8 cellular contexts compared by ENCODE assay signal in the genomic region with DNA sequence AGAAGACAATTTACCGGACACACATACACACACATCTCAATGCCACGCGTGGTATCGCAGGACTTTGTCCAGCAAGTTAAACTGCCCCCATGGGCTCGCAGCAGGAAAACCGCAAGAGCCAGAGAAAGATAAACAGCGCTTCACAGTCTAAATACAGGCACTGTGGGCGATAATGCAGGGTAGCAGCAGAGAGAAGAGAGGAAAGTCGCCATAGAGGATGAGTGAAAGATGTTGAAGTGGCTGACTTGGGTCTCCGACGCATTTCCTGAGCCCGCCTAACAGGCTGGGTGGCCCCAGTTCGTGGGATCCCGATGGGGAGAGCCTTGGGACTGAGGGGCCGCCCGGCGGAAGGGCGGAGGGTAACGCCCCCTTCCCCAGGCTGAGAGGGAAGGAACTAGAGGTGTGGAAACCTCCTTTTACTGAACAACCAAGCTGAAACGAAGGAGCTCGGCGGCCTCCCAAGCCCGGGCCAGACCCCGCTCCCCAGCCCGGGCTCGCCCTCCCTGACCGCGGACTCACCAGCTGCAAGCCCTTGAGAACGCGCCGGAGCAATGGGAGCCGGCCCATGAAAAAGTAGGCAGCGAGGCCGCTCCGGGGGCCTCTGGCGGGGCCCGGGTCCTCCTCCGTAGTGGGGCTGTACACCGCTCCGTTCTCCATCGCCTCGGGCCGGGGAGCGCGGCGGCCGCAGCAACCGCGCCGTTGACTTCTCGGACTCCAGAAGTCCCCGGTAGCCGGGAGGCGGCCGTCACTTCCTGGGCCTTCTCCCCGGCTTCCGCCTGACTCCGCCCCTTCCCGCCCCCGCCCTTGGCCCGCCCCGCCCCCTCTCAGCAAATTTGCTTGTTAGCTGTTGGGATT. TPM values are rescaled to one million over a fixed set of nuclear protein-coding genes. Genes with fewer than 3 reads are reported as not detected.
A peak's percentile ranks its signal among the peaks of the same experiment; 100 is the strongest.
DNase-seq lines count a peak whose midpoint lies in the region; ATAC-seq and TF ChIP-seq lines count a peak whose summit lies in the region.

A gene with protein sequence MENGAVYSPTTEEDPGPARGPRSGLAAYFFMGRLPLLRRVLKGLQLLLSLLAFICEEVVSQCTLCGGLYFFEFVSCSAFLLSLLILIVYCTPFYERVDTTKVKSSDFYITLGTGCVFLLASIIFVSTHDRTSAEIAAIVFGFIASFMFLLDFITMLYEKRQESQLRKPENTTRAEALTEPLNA (minus strand): TSS at position 764 of the 855 bp plus-strand sequence. CDS start 107 bp downstream, at position 657.

- H3K36me3 ChIP-seq in BE2C, result no peaks in the 10 kb centered on the region

- peak; percentile 75 for DNase-seq in BE2C
- DNase-seq in NCI-H82 treated with DMSO at 0.1 percent for 48 hours (lab: John Stamatoyannopoulos, UW; ENCODE audit: unreplicated experiment), result peak; percentile 23
- DNase-seq in activated CD8-positive, alpha-beta memory T cell treated with anti-CD3 and anti-CD28 coated beads for 1 hour (ENCODE audit: extremely low read depth in 1 of 2, low read depth in 1 of 2), result peak; percentile 24 to 65
- DNase-seq in effector CD4-positive, alpha-beta T cell, result peak; percentile 68
- DNase-seq in lung microvascular endothelial cell (ENCODE audit: low read depth in 2 of 2), result peak; percentile 78 to 82
- peak; percentile 42 to 71 (median 54) for DNase-seq in stimulated activated CD4-positive, alpha-beta T cell treated with anti-CD3 and anti-CD28 coated beads, TNF-alpha, amount 100 ng/mL, for 24 hours (ENCODE audit: low read depth in 3 of 3)

- TF ChIP-seq CTCF in BE2C (IDR thresholded peaks at IDR 0.05; ENCODE audit: low read depth, low read length), result no peak

- H3K4me3 ChIP-seq in BE2C (ENCODE audit: low read depth, low read length), result peak within 1 kb of the TSS; percentile 67

- ATAC-seq in GM19035 (IDR thresholded peaks at IDR 0.05; ENCODE audit: unreplicated experiment), result peak; percentile 74
- ATAC-seq in HG03342 (IDR thresholded peaks at IDR 0.05; ENCODE audit: unreplicated experiment), result peak; percentile 73

- no peaks in the 10 kb centered on the region for H3K9me3 ChIP-seq in BE2C

- no peaks in the 10 kb centered on the region for H3K4me1 ChIP-seq in BE2C

- no peaks in the 10 kb centered on the region for H3K27me3 ChIP-seq in BE2C

RNA-seq across cellular contexts. Expression of the gene that starts here (rescaled TPM):
- 3.9 TPM for polyA plus RNA-seq in BE2C (2012; ENCODE audit: insufficient read depth, insufficient read length, low read depth)
- total RNA-seq in lung microvascular endothelial cell, result 75.2 and 92.3 TPM in 2 replicates

Comparison
In these comparisons a context has a peak if more than half of its experiments do, and no peak if none do; other contexts are left out.
1. Peak in every context shown above with its lines: DNase-seq, ATAC-seq and H3K4me3 ChIP-seq.
2. DNase-seq: peak in every context shown above with its lines; median percentile 80 in lung microvascular endothelial cell; 75 in BE2C; 68 in effector CD4-positive, alpha-beta T cell; 54 in stimulated activated CD4-positive, alpha-beta T cell treated with anti-CD3 and anti-CD28 coated beads, TNF-alpha, amount 100 ng/mL, for 24 hours; 44 in activated CD8-positive, alpha-beta memory T cell treated with anti-CD3 and anti-CD28 coated beads for 1 hour; 23 in NCI-H82 treated with DMSO at 0.1 percent for 48 hours.